Comparison of ENCODE assay signal across 10 cellular contexts in the genomic region with DNA sequence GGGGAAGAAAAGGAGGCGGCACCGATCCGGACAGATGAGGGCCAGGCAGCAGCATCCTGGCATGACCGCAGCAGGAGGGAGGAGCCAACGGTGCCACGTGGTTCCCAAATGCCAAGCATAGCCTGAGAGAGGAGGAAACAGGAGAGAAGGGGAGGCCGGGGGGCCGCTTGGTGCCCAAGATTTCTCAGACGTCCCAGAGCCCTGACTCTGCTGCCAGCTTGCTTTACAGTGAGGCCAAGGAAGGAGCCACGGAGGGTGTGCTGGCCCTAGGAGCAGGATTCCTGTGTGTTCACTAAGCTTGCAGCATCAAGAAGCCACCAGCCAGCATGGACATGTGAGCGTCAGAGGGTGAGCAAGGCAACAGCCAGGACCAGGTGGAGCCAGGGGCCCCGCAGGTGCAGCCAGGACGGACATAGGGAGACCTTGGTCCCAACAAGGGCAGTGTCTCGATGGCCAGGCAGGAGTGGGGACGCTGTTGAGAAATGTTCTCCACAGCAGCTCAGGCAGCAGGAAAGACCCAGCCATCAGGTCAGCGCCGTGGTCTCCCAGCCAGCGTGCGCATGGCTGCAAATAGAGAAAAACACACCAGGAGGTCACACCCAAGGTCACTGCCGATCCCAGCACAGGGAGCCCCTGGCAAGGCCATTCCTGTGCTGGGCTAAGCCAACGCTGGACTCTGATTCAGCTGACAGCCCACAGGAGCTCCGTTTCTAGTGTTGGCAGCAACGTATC.
DNase-seq lines count a peak whose midpoint lies in the region; ATAC-seq and TF ChIP-seq lines count a peak whose summit lies in the region.
"Had no signal": no experiment of that assay in that cellular context is flagged by ENCODE, and none has a peak within 500 bp of the region (broad histone marks: within the 10 kb centered on the region; RNA-seq: fewer than 3 reads in every experiment).

No MANE protein-coding gene starts in this region.

- peak overlapping the region; percentile 74 to 99 (median 86) for H3K4me3 Mint-ChIP-seq in naive thymus-derived CD8-positive, alpha-beta T cell

- H3K9me3 ChIP-seq in HCT116 (ENCODE audit: control insufficient read depth in 1 of 2, insufficient read depth in 1 of 2, low read depth in 1 of 2, low read length in 2 of 2) (peaks cover 7 to 11% of the 10 kb centered on the region in 2 experiments; a peak in 2 of 4 replicates), breast epithelium (peaks cover 0 to 6% of the 10 kb centered on the region in 2 donors), tibial nerve (peaks cover 0 to 6% (median 0%) of the 10 kb centered on the region in 4 donors)
- H3K9me3 ChIP-seq: neutrophil had no signal

- peaks cover 0 to 11% (median 3%) of the 10 kb centered on the region in 9 donors for H3K9me3 Mint-ChIP-seq in naive thymus-derived CD8-positive, alpha-beta T cell

- POLR2A ChIA-PET in HCT116 (lab: Charles Lee): no interaction called here
- POLR2A ChIA-PET in naive thymus-derived CD8-positive, alpha-beta T cell (lab: Charles Lee): interaction anchor here (0.6 to 4.8 kb wide), 9 partner anchors 15 to 396 kb away, joined by 3 to 77 read pairs (median 5); partner anchors contain the start of genes DLL1, DYNLT2 and ERMARD

- peaks cover 0 to 7% (median 0%) of the 10 kb centered on the region in 3 donors for H3K36me3 Mint-ChIP-seq in naive thymus-derived CD8-positive, alpha-beta T cell

- H3K79me2 ChIP-seq in HCT116 (ENCODE audit: insufficient read depth, low read length): no peaks in the 10 kb centered on the region

- intact Hi-C loops in HCT116 (cut with micrococcal nuclease): no loop called here
- intact Hi-C loops in breast epithelium (cut with DNase I; ENCODE audit: low total_unique reads): no loop called here

- no TSS peak for BruUV-seq in HCT116 (replicated peaks; lab: Mats Ljungman, UMichigan)

- no peak for TF ChIP-seq EP300 in tibial nerve (IDR thresholded peaks at IDR 0.05)

- H3K36me3 ChIP-seq in HCT116 (ENCODE audit: control insufficient read depth in 1 of 2, insufficient read depth in 2 of 2, low read length in 2 of 2) (no peaks in the 10 kb centered on the region), breast epithelium (no peaks in the 10 kb centered on the region), tibial nerve (no peaks in the 10 kb centered on the region)
- H3K36me3 ChIP-seq: neutrophil had no signal

- no peak for TF ChIP-seq RAD21 in HCT116 (IDR thresholded peaks at IDR 0.05; ENCODE audit: low read depth)

- H3K4me2 ChIP-seq in HCT116 (ENCODE audit: low read length): no peak overlapping the region

- no peaks in the 10 kb centered on the region for H3K27me3 Mint-ChIP-seq in naive thymus-derived CD8-positive, alpha-beta T cell

- H3K4me3 ChIP-seq in HCT116 (replicated peaks in 1 of 2; ENCODE audit: low read depth in 1 of 2, low read length in 2 of 2) (no peak overlapping the region), breast epithelium (no peak overlapping the region), tibial nerve (no peak overlapping the region)

- H3K27ac ChIP-seq in HCT116 (ENCODE audit: low read depth, low read length) (no peak overlapping the region), breast epithelium (peak overlapping the region in 1 of 2 donors; percentile 25), tibial nerve (no peak overlapping the region)
- H3K27ac ChIP-seq: neutrophil had no signal

- no peak for TF ChIP-seq CTCF in HCT116 (IDR thresholded peaks at IDR 0.05 in 2 of 3, conservative IDR thresholded peaks at IDR 0.05 in 1 of 3; ENCODE audit: borderline replicate concordance in 1 of 3, insufficient read depth in 1 of 3, low read depth in 2 of 3, low read length in 2 of 3)
- TF ChIP-seq CTCF in breast epithelium (IDR thresholded peaks at IDR 0.05): no peak
- TF ChIP-seq CTCF in tibial nerve (IDR thresholded peaks at IDR 0.05): no peak

- H2AFZ ChIP-seq in HCT116 (ENCODE audit: low read depth, low read length, poor library complexity, severe bottlenecking): no peak overlapping the region

- H3K4me1 Mint-ChIP-seq in naive thymus-derived CD8-positive, alpha-beta T cell: peaks cover 56 to 71% (median 66%) of the 10 kb centered on the region in 4 donors

- H3K9me2 ChIP-seq in HCT116 (ENCODE audit: insufficient read depth): no peaks in the 10 kb centered on the region

- peaks cover 3% of the 10 kb centered on the region in 2 experiments for H3K4me1 ChIP-seq in HCT116 (ENCODE audit: control insufficient read depth in 1 of 2, insufficient read depth in 2 of 2, low read length in 2 of 2)
- no peaks in the 10 kb centered on the region for H3K4me1 ChIP-seq in breast epithelium
- H3K4me1 ChIP-seq in tibial nerve: peaks cover 0 to 18% (median 0%) of the 10 kb centered on the region in 4 donors

- ATAC-seq in HCT116: peak; percentile 39; the same call in 1 of the 2 replicates
- ATAC-seq in naive thymus-derived CD8-positive, alpha-beta T cell: no peak

- no peaks in the 10 kb centered on the region for H4K20me1 ChIP-seq in HCT116 (ENCODE audit: insufficient read depth)

- WGBS in tibial nerve, 2 donors: 79 to 81% methylated on average over 23 of the region's 23 CpGs

- peak overlapping the region; percentile 83 to 99 (median 94) for H3K27ac Mint-ChIP-seq in naive thymus-derived CD8-positive, alpha-beta T cell

- CTCF ChIA-PET in HCT116 (lab: Charles Lee): no interaction called here

- RAD21 ChIA-PET in HCT116 (lab: Charles Lee; ENCODE audit: low non-redundant PET in 1 of 2, low total read pairs in 2 of 2, uncharacterized antibody in 2 of 2, unreplicated experiment in 2 of 2): no interaction called here

- no peak overlapping the region for H3K9ac ChIP-seq in HCT116 (ENCODE audit: low read length)

- H3K27me3 ChIP-seq in HCT116 (ENCODE audit: insufficient read depth, low read length): no peaks in the 10 kb centered on the region
- no peaks in the 10 kb centered on the region for H3K27me3 ChIP-seq in breast epithelium
- peaks cover 0 to 28% of the 10 kb centered on the region in 2 donors for H3K27me3 ChIP-seq in tibial nerve

- no peak for TF ChIP-seq POLR2A in HCT116 (IDR thresholded peaks at IDR 0.05; ENCODE audit: borderline replicate concordance, extremely low read depth, insufficient read depth, insufficient read length)
- no peak for TF ChIP-seq POLR2A in breast epithelium (IDR thresholded peaks at IDR 0.05)
- TF ChIP-seq POLR2A in tibial nerve (IDR thresholded peaks at IDR 0.05): no peak

- DNase-seq in Ammon's horn (ENCODE audit: low spot score): peak; percentile 83
- no peak for DNase-seq in HCT116 (ENCODE audit: low read depth, low spot score)
- peak; percentile 38 to 78 for DNase-seq in breast epithelium (ENCODE audit: low spot score in 2 of 2)
- DNase-seq in naive thymus-derived CD8-positive, alpha-beta T cell: peak in 1 of 10 donors; percentile 54
- no peak for DNase-seq in GM03348 (ENCODE audit: low spot score)
- no peak for DNase-seq in D341Med (ENCODE audit: low spot score)
- no peak for DNase-seq in tibial nerve (ENCODE audit: low spot score in 2 of 2)
- DNase-seq in GM19240 (ENCODE audit: insufficient read length, low spot score): no peak
- DNase-seq: NCI-H1930 had no signal

TF ChIP-seq in HCT116, 20 proteins besides CTCF, POLR2A, EP300 and RAD21 (continues in another document):
- TF ChIP-seq CEBPB (IDR thresholded peaks at IDR 0.05; ENCODE audit: low read depth) (no peak), CBX3 (IDR thresholded peaks at IDR 0.05; ENCODE audit: low read depth) (no peak), EZH2 (IDR thresholded peaks at IDR 0.05) (no peak), FOSL1 (IDR thresholded peaks at IDR 0.05; ENCODE audit: low read depth) (no peak), REST (IDR thresholded peaks at IDR 0.05; ENCODE audit: low read depth) (no peak), ZFX (IDR thresholded peaks at IDR 0.05) (no peak), JUND (IDR thresholded peaks at IDR 0.05) (no peak), POLR2AphosphoS5 (IDR thresholded peaks at IDR 0.05; ENCODE audit: low read depth, low read length) (no peak)
- TF ChIP-seq, protein P1, sequence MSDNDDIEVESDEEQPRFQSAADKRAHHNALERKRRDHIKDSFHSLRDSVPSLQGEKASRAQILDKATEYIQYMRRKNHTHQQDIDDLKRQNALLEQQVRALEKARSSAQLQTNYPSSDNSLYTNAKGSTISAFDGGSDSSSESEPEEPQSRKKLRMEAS (IDR thresholded peaks at IDR 0.05): no peak

Comparison
In these comparisons a context has a peak if more than half of its experiments do, and no peak if none do; other contexts are left out.
1. DNase-seq: peak in Ammon's horn (single experiment) and breast epithelium (2 of 2); none in HCT116 (single experiment), GM03348 (single experiment), D341Med (single experiment), tibial nerve (0 of 2) and GM19240 (single experiment).